21 cellular contexts compared by ENCODE assay signal in genomic region chr12:90166671-90167070, GRCh38.
DNase-seq lines count a peak whose midpoint lies in the region; ATAC-seq, FAIRE-seq and TF ChIP-seq lines count a peak whose summit lies in the region.
"Had no signal": no experiment of that assay in that cellular context is flagged by ENCODE, and none has a peak within 500 bp of the region (broad histone marks: within the 10 kb centered on the region; RNA-seq: fewer than 3 reads in every experiment).

No MANE protein-coding gene starts in this region.

- no peak for ATAC-seq in GM21447 (IDR thresholded peaks at IDR 0.05; ENCODE audit: unreplicated experiment)
- ATAC-seq: GM23338 had no signal

- H3F3A ChIP-seq in PC-9 (ENCODE audit: insufficient read depth, low read depth): no peaks in the 10 kb centered on the region

- H3K79me2 ChIP-seq in PC-9 (ENCODE audit: low read depth) (no peaks in the 10 kb centered on the region), keratinocyte (ENCODE audit: control insufficient read depth, insufficient read depth, low read length) (no peaks in the 10 kb centered on the region)

- H4K20me1 ChIP-seq in PC-9 (ENCODE audit: insufficient read depth): no peaks in the 10 kb centered on the region
- no peaks in the 10 kb centered on the region for H4K20me1 ChIP-seq in keratinocyte (ENCODE audit: control insufficient read depth, extremely low read depth, insufficient read depth, low read length)

- POLR2A ChIA-PET in PC-9 (lab: Charles Lee; ENCODE audit: unreplicated experiment): no interaction called here

- intact Hi-C loops in PC-9 (cut with micrococcal nuclease; ENCODE audit: unreplicated experiment): no loop called here

- H3K9me3 ChIP-seq in PC-9 (ENCODE audit: insufficient read depth, low read depth): no peaks in the 10 kb centered on the region
- no peaks in the 10 kb centered on the region for H3K9me3 ChIP-seq in keratinocyte (ENCODE audit: control insufficient read depth, low read depth, low read length)
- H3K9me3 ChIP-seq: Caco-2 had no signal

- H3K36me3 ChIP-seq in PC-9 (ENCODE audit: low read depth) (no peaks in the 10 kb centered on the region), keratinocyte (ENCODE audit: control insufficient read depth in 2 of 2, extremely low read depth in 1 of 2, insufficient read depth in 2 of 2, low read length in 2 of 2) (no peaks in the 10 kb centered on the region)

- H3K27me3 ChIP-seq in PC-9 (ENCODE audit: insufficient read depth, low read depth) (no peaks in the 10 kb centered on the region), keratinocyte (ENCODE audit: control insufficient read depth, extremely low read depth, insufficient read depth, low read length) (no peaks in the 10 kb centered on the region)

- dilution Hi-C loops in keratinocyte (cut with MboI; ENCODE audit: extremely low pct_ligation_motif_present, low sequenced_read_pairs): no loop called here

- no peak for TF ChIP-seq CTCF in PC-9 (conservative IDR thresholded peaks at IDR 0.05)
- TF ChIP-seq CTCF in VCaP (conservative IDR thresholded peaks at IDR 0.05): no peak
- TF ChIP-seq CTCF in epithelial cell of esophagus (IDR thresholded peaks at IDR 0.05; ENCODE audit: insufficient read depth, low read depth, low read length, missing control alignments): no peak
- TF ChIP-seq CTCF in keratinocyte (optimal IDR thresholded peaks at IDR 0.05 in 1 of 3, IDR thresholded peaks at IDR 0.05 in 1 of 3, conservative IDR thresholded peaks at IDR 0.05 in 1 of 3; ENCODE audit: extremely low read depth in 1 of 3, insufficient read depth in 2 of 3, low read length in 3 of 3): no peak

- H3K27ac ChIP-seq in PC-9 (no peak overlapping the region), VCaP (peak overlapping the region; percentile 79), keratinocyte (ENCODE audit: control insufficient read depth, insufficient read depth, low read length) (no peak overlapping the region)
- H3K27ac ChIP-seq: C4-2B, HL-60 had no signal

- no peaks in the 10 kb centered on the region for H3K9me1 ChIP-seq in keratinocyte (ENCODE audit: control insufficient read depth, extremely low read depth, insufficient read depth, low read length)

- BruUV-seq in PC-9 (replicated peaks; lab: Mats Ljungman, UMichigan): no TSS peak

- H3K4me1 ChIP-seq in PC-9 (replicated peaks; ENCODE audit: insufficient read depth) (no peaks in the 10 kb centered on the region), keratinocyte (ENCODE audit: control insufficient read depth, extremely low read depth, insufficient read depth, low read length) (peaks cover 7% of the 10 kb centered on the region)
- H3K4me1 ChIP-seq: Caco-2 had no signal

- CTCF ChIA-PET in PC-9 (lab: Charles Lee): no interaction called here

- no peak overlapping the region for H3K9ac ChIP-seq in keratinocyte (ENCODE audit: control insufficient read depth, extremely low read depth, insufficient read depth, low read length)

- H2AFZ ChIP-seq in PC-9 (0 out of 2 replicates have a peak overlapping the region, but pooled peaks have one; percentile 41), keratinocyte (ENCODE audit: control insufficient read depth, low read length) (peak overlapping the region; percentile 62)
- H2AFZ ChIP-seq: GM23338 had no signal

- no peak for FAIRE-seq in keratinocyte (lab: Jason Lieb, UNC)
- FAIRE-seq: A204.1, D721Med, G401.6, GM12891, GM19239, H54 had no signal

- H3K4me2 ChIP-seq in PC-9 (no peak overlapping the region), keratinocyte (ENCODE audit: control insufficient read depth, extremely low read depth, insufficient read depth, low read depth, low read length) (peak overlapping the region; percentile 14)
- H3K4me2 ChIP-seq: GM23338 had no signal

- H3K4me3 ChIP-seq in PC-9 (no peak overlapping the region), epithelial cell of esophagus (ENCODE audit: low read length) (no peak overlapping the region), keratinocyte (ENCODE audit: control insufficient read depth in 2 of 3, extremely low read depth in 1 of 3, insufficient read depth in 2 of 3, low read depth in 1 of 3, low read length in 3 of 3) (no peak overlapping the region)
- H3K4me3 ChIP-seq: GM23338 had no signal

- DNase-seq in PC-9 (no peak), epithelial cell of esophagus (ENCODE audit: low read depth) (peak; percentile 54), keratinocyte (ENCODE audit: low read depth, low spot score) (no peak), NCI-H187 treated with DMSO at 0.1 percent for 48 hours (lab: John Stamatoyannopoulos, UW) (no peak), KG1 (lab: John Stamatoyannopoulos, UW) (no peak)
- DNase-seq: AML-193; Caco-2; CD4-positive, alpha-beta T cell; HCEC 1CT; IMR-90 had no signal

- H3K9me2 ChIP-seq in PC-9 (ENCODE audit: insufficient read depth): no peaks in the 10 kb centered on the region
